ENCODE assay signal across 17 cellular contexts in the genomic region with DNA sequence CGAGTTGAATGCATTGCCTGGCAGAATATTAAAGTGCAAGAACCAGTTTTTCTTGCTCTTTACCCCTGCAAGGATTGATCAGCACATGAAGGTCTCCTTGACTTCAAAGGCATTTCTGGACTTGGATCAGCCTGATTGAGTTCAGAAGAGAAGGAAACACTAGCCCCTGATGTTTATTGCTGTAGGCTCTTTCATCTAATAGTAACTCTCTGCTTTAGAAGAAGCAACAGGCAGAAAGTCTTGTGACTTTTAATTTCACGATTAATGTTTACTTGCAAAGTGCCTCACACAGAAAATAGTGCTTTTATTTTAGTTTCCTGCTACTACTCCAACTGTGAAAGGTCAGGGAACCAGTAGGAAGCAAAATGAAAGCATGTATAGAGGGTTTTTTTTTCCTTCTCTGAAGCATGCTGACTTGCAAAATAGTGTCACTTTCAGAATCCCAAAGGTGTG.
DNase-seq lines count a peak whose midpoint lies in the region; ATAC-seq, FAIRE-seq and TF ChIP-seq lines count a peak whose summit lies in the region.
"Had no signal": no experiment of that assay in that cellular context is flagged by ENCODE, and none has a peak within 500 bp of the region (broad histone marks: within the 10 kb centered on the region; RNA-seq: fewer than 3 reads in every experiment).

No MANE protein-coding gene starts in this region.

- TF ChIP-seq EP300 in stomach (IDR thresholded peaks at IDR 0.05): no peak

- ATAC-seq in WTC11 (peak; percentile 67), HG02884 (IDR thresholded peaks at IDR 0.05; ENCODE audit: unreplicated experiment) (no peak)
- ATAC-seq: left colon, SK-N-SH treated with all-trans-retinoic acid at 6 μM for 48 hours had no signal

- no peaks in the 10 kb centered on the region for H4K20me1 ChIP-seq in keratinocyte (ENCODE audit: control insufficient read depth, extremely low read depth, insufficient read depth, low read length)

- no peaks in the 10 kb centered on the region for H3K27me3 ChIP-seq in HUES48 (ENCODE audit: control insufficient read depth, insufficient read depth, low read length)
- no peaks in the 10 kb centered on the region for H3K27me3 ChIP-seq in keratinocyte (ENCODE audit: control insufficient read depth, extremely low read depth, insufficient read depth, low read length)
- no peaks in the 10 kb centered on the region for H3K27me3 ChIP-seq in stomach
- H3K27me3 ChIP-seq in colonic mucosa: no peaks in the 10 kb centered on the region

- no peaks in the 10 kb centered on the region for H3K36me3 Mint-ChIP-seq in WTC11
- H3K36me3 Mint-ChIP-seq: naive B cell had no signal

- H3K9me3 ChIP-seq in HUES48 (ENCODE audit: control insufficient read depth, insufficient read depth, low read length) (no peaks in the 10 kb centered on the region), keratinocyte (ENCODE audit: control insufficient read depth, low read depth, low read length) (no peaks in the 10 kb centered on the region), stomach (no peaks in the 10 kb centered on the region), colonic mucosa (no peaks in the 10 kb centered on the region)

- H3K4me1 Mint-ChIP-seq in WTC11: peaks cover 30% of the 10 kb centered on the region
- H3K4me1 Mint-ChIP-seq: naive B cell had no signal

- POLR2A ChIA-PET in WTC11 (lab: Charles Lee): no interaction called here

- CTCF ChIA-PET in WTC11 (lab: Charles Lee): no interaction called here

- peak overlapping the region; percentile 9 for H3K4me2 ChIP-seq in keratinocyte (ENCODE audit: control insufficient read depth, extremely low read depth, insufficient read depth, low read depth, low read length)

- no peak for TF ChIP-seq POLR2A in stomach (IDR thresholded peaks at IDR 0.05)

- no peaks in the 10 kb centered on the region for H3K36me3 ChIP-seq in HUES48 (ENCODE audit: control insufficient read depth, insufficient read depth, low read length)
- H3K36me3 ChIP-seq in keratinocyte (ENCODE audit: control insufficient read depth in 2 of 2, extremely low read depth in 1 of 2, insufficient read depth in 2 of 2, low read length in 2 of 2): no peaks in the 10 kb centered on the region
- no peaks in the 10 kb centered on the region for H3K36me3 ChIP-seq in stomach
- no peaks in the 10 kb centered on the region for H3K36me3 ChIP-seq in colonic mucosa

- H3K27ac Mint-ChIP-seq in WTC11: no peak overlapping the region
- H3K27ac Mint-ChIP-seq: naive B cell had no signal

- no peak overlapping the region for H3K4me3 Mint-ChIP-seq in WTC11
- H3K4me3 Mint-ChIP-seq: naive B cell had no signal

- H3K27me3 Mint-ChIP-seq in WTC11 (ENCODE audit: low read depth): no peaks in the 10 kb centered on the region
- H3K27me3 Mint-ChIP-seq: naive B cell had no signal

- dilution Hi-C loops in keratinocyte (cut with MboI; ENCODE audit: extremely low pct_ligation_motif_present, low sequenced_read_pairs): no loop called here

- peak; percentile 34 for FAIRE-seq in keratinocyte (lab: Jason Lieb, UNC)
- FAIRE-seq: TTC549 had no signal

- H3K79me2 ChIP-seq in keratinocyte (ENCODE audit: control insufficient read depth, insufficient read depth, low read length): no peaks in the 10 kb centered on the region

- intact Hi-C loops in stomach (cut with DNase I; ENCODE audit: low total_unique reads): no loop called here
- intact Hi-C loops in colonic mucosa (cut with DNase I): no loop called here

- TF ChIP-seq CTCF in WTC11 (IDR thresholded peaks at IDR 0.05) (no peak), keratinocyte (optimal IDR thresholded peaks at IDR 0.05 in 1 of 3, IDR thresholded peaks at IDR 0.05 in 1 of 3, conservative IDR thresholded peaks at IDR 0.05 in 1 of 3; ENCODE audit: extremely low read depth in 1 of 3, insufficient read depth in 2 of 3, low read length in 3 of 3) (no peak), stomach (IDR thresholded peaks at IDR 0.05) (no peak), colonic mucosa (IDR thresholded peaks at IDR 0.05) (no peak)

- H3K9me1 ChIP-seq in keratinocyte (ENCODE audit: control insufficient read depth, extremely low read depth, insufficient read depth, low read length): no peaks in the 10 kb centered on the region

- H3K4me1 ChIP-seq in HUES48 (ENCODE audit: control insufficient read depth, insufficient read depth, low read length) (peaks cover 25% of the 10 kb centered on the region), keratinocyte (ENCODE audit: control insufficient read depth, extremely low read depth, insufficient read depth, low read length) (peaks cover 4% of the 10 kb centered on the region), stomach (peaks cover 0 to 44% (median 23%) of the 10 kb centered on the region in 4 donors), colonic mucosa (no peaks in the 10 kb centered on the region)

- H3K27ac ChIP-seq in HUES48 (ENCODE audit: low read depth, low read length) (peak overlapping the region; percentile 5), keratinocyte (ENCODE audit: control insufficient read depth, insufficient read depth, low read length) (no peak overlapping the region), stomach (peak overlapping the region in 4 of 5 donors; percentile 13 to 79 (median 60)), colonic mucosa (no peak overlapping the region)

- H3K4me3 ChIP-seq in HUES48 (ENCODE audit: low read depth, low read length) (no peak overlapping the region), keratinocyte (ENCODE audit: control insufficient read depth in 2 of 3, extremely low read depth in 1 of 3, insufficient read depth in 2 of 3, low read depth in 1 of 3, low read length in 3 of 3) (no peak overlapping the region), stomach (no peak overlapping the region), colonic mucosa (no peak overlapping the region)

- no peak overlapping the region for H3K9ac ChIP-seq in HUES48 (ENCODE audit: low read depth, low read length)
- H3K9ac ChIP-seq in keratinocyte (ENCODE audit: control insufficient read depth, extremely low read depth, insufficient read depth, low read length): no peak overlapping the region
- H3K9ac ChIP-seq in colonic mucosa (ENCODE audit: low read depth in 2 of 2, low read length in 2 of 2): no peak overlapping the region

- no peak overlapping the region for H2AFZ ChIP-seq in keratinocyte (ENCODE audit: control insufficient read depth, low read length)

- H3K9me3 Mint-ChIP-seq in WTC11: no peaks in the 10 kb centered on the region
- H3K9me3 Mint-ChIP-seq: naive B cell had no signal

- 4 to 22% (median 7%) methylated on average over 2 of the region's 2 CpGs for WGBS in stomach, 5 donors

- DNase-seq in WTC11 (ENCODE audit: low spot score) (no peak), keratinocyte (ENCODE audit: low read depth, low spot score) (no peak), stomach (no peak), colonic mucosa (no peak)
- no peak for DNase-seq in activated CD4-positive, alpha-beta T cell treated with anti-CD3 and anti-CD28 coated beads, Interleukin-2, amount 50 U/mL, for 48 hours
- DNase-seq: activated gamma-delta T cell treated with Interleukin-2 at 50 U/mL for 16 hours; C1 segment of cervical spinal cord; effector CD4-positive, alpha-beta T cell; left colon; naive B cell; NCI-H2081 treated with DMSO at 0.1 percent for 48 hours; retina; stimulated activated CD4-positive, alpha-beta T cell treated with anti-CD3 and anti-CD28 coated beads, Interleukin-1b, Interleukin-23, amount 100 ng/mL, for 48 hours had no signal

TF ChIP-seq in WTC11, 78 proteins besides CTCF, POLR2A, EP300 and RAD21 (continues in another document):
- TF ChIP-seq, protein P1, sequence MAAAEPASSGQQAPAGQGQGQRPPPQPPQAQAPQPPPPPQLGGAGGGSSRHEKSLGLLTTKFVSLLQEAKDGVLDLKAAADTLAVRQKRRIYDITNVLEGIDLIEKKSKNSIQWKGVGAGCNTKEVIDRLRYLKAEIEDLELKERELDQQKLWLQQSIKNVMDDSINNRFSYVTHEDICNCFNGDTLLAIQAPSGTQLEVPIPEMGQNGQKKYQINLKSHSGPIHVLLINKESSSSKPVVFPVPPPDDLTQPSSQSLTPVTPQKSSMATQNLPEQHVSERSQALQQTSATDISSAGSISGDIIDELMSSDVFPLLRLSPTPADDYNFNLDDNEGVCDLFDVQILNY (CRISPR knock-in tag; IDR thresholded peaks at IDR 0.05): no peak
- no peak for TF ChIP-seq ZBTB43 (CRISPR knock-in tag; IDR thresholded peaks at IDR 0.05)
- TF ChIP-seq SMAD4 (CRISPR knock-in tag; IDR thresholded peaks at IDR 0.05): no peak
- no peak for TF ChIP-seq EMX1 (CRISPR knock-in tag; IDR thresholded peaks at IDR 0.05)
- TF ChIP-seq, protein P2, sequence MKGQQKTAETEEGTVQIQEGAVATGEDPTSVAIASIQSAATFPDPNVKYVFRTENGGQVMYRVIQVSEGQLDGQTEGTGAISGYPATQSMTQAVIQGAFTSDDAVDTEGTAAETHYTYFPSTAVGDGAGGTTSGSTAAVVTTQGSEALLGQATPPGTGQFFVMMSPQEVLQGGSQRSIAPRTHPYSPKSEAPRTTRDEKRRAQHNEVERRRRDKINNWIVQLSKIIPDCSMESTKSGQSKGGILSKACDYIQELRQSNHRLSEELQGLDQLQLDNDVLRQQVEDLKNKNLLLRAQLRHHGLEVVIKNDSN (CRISPR knock-in tag; IDR thresholded peaks at IDR 0.05): no peak
- no peak for TF ChIP-seq ATF1 (CRISPR knock-in tag; IDR thresholded peaks at IDR 0.05)
- no peak for TF ChIP-seq ZNF317 (CRISPR knock-in tag; IDR thresholded peaks at IDR 0.05; ENCODE audit: borderline replicate concordance, low read depth)
- no peak for TF ChIP-seq IRF1 (CRISPR knock-in tag; IDR thresholded peaks at IDR 0.05)
- TF ChIP-seq OVOL2 (CRISPR knock-in tag; IDR thresholded peaks at IDR 0.05; ENCODE audit: borderline replicate concordance): no peak
- no peak for TF ChIP-seq ZBTB21 (CRISPR knock-in tag; IDR thresholded peaks at IDR 0.05; ENCODE audit: borderline replicate concordance)
- no peak for TF ChIP-seq SP1 (CRISPR knock-in tag; conservative IDR thresholded peaks at IDR 0.05)

Comparison
In these comparisons a context has a peak if more than half of its experiments do, and no peak if none do; other contexts are left out.
1. H3K27ac ChIP-seq: peak in HUES48 (single experiment) and stomach (4 of 5); none in keratinocyte (single experiment) and colonic mucosa (single experiment).